Comparison of ENCODE assay signal across 2 cellular contexts in the genomic region with DNA sequence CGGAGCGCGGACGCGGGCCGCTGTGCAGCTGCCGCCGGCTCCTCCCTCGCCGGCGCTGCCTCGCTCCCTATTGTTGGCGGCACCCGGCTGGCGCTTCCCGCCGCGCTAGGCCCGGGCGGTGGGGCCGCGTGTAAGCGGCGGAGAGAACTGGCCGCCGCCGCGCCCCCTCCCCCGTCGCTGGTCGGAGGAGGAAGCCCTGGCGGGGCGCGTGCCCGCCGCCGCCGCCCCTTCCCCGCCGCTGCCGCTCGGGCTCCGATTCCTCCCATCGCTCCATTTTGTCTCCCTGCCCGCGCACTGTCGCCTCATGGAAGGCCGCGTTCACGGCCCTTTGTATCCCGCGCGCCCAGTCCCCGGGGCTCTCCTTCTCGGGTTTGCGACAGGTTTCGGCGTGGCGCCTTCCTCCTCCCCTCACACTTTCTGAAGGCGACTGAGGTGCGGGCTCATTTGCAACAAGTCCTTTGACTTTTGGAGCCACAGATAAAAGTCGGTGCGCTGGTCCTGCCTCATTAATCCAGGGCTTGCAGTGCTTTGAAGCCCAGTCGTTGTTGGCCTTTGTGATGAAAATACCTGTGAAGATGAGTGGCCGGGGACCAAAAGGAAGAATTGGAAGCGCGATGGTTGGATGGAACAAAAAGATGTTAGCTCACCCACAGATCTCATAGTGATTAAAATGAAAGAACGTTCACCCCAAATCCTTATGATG.
A peak's percentile ranks its signal among the peaks of the same experiment; 100 is the strongest.
TF ChIP-seq lines count a peak whose summit lies in the region.

No MANE protein-coding gene starts in this region.

TF ChIP-seq in HEK293, 187 proteins besides CTCF, POLR2A, EP300 and RAD21 (continued from another document and continues in another):
- TF ChIP-seq, protein P1, sequence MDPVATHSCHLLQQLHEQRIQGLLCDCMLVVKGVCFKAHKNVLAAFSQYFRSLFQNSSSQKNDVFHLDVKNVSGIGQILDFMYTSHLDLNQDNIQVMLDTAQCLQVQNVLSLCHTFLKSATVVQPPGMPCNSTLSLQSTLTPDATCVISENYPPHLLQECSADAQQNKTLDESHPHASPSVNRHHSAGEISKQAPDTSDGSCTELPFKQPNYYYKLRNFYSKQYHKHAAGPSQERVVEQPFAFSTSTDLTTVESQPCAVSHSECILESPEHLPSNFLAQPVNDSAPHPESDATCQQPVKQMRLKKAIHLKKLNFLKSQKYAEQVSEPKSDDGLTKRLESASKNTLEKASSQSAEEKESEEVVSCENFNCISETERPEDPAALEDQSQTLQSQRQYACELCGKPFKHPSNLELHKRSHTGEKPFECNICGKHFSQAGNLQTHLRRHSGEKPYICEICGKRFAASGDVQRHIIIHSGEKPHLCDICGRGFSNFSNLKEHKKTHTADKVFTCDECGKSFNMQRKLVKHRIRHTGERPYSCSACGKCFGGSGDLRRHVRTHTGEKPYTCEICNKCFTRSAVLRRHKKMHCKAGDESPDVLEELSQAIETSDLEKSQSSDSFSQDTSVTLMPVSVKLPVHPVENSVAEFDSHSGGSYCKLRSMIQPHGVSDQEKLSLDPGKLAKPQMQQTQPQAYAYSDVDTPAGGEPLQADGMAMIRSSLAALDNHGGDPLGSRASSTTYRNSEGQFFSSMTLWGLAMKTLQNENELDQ (tag by site-specific recombination; IDR thresholded peaks at IDR 0.05; ENCODE audit: low read depth) = no peak
- TF ChIP-seq ZNF544 (tag by site-specific recombination; IDR thresholded peaks at IDR 0.05) (no peak), ZNF529 (tag by site-specific recombination; IDR thresholded peaks at IDR 0.05; ENCODE audit: insufficient replicate concordance) (no peak), GFI1B (tag by site-specific recombination; IDR thresholded peaks at IDR 0.05) (no peak), SCRT2 (tag by site-specific recombination; IDR thresholded peaks at IDR 0.05) (peak; percentile 81), ZNF677 (tag by site-specific recombination; IDR thresholded peaks at IDR 0.05) (0 out of 2 replicates have a peak, but pooled peaks have one; percentile 2), ZNF202 (tag by site-specific recombination; IDR thresholded peaks at IDR 0.05; ENCODE audit: borderline replicate concordance) (no peak)
- TF ChIP-seq, protein P2, sequence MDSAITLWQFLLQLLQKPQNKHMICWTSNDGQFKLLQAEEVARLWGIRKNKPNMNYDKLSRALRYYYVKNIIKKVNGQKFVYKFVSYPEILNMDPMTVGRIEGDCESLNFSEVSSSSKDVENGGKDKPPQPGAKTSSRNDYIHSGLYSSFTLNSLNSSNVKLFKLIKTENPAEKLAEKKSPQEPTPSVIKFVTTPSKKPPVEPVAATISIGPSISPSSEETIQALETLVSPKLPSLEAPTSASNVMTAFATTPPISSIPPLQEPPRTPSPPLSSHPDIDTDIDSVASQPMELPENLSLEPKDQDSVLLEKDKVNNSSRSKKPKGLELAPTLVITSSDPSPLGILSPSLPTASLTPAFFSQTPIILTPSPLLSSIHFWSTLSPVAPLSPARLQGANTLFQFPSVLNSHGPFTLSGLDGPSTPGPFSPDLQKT (IDR thresholded peaks at IDR 0.05; ENCODE audit: borderline replicate concordance, low read depth, low read length) = no peak
- TF ChIP-seq, protein P3, sequence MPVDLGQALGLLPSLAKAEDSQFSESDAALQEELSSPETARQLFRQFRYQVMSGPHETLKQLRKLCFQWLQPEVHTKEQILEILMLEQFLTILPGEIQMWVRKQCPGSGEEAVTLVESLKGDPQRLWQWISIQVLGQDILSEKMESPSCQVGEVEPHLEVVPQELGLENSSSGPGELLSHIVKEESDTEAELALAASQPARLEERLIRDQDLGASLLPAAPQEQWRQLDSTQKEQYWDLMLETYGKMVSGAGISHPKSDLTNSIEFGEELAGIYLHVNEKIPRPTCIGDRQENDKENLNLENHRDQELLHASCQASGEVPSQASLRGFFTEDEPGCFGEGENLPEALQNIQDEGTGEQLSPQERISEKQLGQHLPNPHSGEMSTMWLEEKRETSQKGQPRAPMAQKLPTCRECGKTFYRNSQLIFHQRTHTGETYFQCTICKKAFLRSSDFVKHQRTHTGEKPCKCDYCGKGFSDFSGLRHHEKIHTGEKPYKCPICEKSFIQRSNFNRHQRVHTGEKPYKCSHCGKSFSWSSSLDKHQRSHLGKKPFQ (tag by site-specific recombination; IDR thresholded peaks at IDR 0.05) = no peak
- TF ChIP-seq, protein P4, sequence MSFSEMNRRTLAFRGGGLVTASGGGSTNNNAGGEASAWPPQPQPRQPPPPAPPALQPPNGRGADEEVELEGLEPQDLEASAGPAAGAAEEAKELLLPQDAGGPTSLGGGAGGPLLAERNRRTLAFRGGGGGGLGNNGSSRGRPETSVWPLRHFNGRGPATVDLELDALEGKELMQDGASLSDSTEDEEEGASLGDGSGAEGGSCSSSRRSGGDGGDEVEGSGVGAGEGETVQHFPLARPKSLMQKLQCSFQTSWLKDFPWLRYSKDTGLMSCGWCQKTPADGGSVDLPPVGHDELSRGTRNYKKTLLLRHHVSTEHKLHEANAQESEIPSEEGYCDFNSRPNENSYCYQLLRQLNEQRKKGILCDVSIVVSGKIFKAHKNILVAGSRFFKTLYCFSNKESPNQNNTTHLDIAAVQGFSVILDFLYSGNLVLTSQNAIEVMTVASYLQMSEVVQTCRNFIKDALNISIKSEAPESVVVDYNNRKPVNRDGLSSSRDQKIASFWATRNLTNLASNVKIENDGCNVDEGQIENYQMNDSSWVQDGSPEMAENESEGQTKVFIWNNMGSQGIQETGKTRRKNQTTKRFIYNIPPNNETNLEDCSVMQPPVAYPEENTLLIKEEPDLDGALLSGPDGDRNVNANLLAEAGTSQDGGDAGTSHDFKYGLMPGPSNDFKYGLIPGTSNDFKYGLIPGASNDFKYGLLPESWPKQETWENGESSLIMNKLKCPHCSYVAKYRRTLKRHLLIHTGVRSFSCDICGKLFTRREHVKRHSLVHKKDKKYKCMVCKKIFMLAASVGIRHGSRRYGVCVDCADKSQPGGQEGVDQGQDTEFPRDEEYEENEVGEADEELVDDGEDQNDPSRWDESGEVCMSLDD (tag by site-specific recombination; IDR thresholded peaks at IDR 0.05) = no peak
- TF ChIP-seq, protein P5, sequence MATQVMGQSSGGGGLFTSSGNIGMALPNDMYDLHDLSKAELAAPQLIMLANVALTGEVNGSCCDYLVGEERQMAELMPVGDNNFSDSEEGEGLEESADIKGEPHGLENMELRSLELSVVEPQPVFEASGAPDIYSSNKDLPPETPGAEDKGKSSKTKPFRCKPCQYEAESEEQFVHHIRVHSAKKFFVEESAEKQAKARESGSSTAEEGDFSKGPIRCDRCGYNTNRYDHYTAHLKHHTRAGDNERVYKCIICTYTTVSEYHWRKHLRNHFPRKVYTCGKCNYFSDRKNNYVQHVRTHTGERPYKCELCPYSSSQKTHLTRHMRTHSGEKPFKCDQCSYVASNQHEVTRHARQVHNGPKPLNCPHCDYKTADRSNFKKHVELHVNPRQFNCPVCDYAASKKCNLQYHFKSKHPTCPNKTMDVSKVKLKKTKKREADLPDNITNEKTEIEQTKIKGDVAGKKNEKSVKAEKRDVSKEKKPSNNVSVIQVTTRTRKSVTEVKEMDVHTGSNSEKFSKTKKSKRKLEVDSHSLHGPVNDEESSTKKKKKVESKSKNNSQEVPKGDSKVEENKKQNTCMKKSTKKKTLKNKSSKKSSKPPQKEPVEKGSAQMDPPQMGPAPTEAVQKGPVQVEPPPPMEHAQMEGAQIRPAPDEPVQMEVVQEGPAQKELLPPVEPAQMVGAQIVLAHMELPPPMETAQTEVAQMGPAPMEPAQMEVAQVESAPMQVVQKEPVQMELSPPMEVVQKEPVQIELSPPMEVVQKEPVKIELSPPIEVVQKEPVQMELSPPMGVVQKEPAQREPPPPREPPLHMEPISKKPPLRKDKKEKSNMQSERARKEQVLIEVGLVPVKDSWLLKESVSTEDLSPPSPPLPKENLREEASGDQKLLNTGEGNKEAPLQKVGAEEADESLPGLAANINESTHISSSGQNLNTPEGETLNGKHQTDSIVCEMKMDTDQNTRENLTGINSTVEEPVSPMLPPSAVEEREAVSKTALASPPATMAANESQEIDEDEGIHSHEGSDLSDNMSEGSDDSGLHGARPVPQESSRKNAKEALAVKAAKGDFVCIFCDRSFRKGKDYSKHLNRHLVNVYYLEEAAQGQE (tag by site-specific recombination; IDR thresholded peaks at IDR 0.05) = no peak; the same call in 1 of the 2 replicates

TF ChIP-seq in HepG2, 621 proteins besides CTCF, POLR2A, EP300 and RAD21 (continued from another document and continues in another):
- TF ChIP-seq, protein P6, sequence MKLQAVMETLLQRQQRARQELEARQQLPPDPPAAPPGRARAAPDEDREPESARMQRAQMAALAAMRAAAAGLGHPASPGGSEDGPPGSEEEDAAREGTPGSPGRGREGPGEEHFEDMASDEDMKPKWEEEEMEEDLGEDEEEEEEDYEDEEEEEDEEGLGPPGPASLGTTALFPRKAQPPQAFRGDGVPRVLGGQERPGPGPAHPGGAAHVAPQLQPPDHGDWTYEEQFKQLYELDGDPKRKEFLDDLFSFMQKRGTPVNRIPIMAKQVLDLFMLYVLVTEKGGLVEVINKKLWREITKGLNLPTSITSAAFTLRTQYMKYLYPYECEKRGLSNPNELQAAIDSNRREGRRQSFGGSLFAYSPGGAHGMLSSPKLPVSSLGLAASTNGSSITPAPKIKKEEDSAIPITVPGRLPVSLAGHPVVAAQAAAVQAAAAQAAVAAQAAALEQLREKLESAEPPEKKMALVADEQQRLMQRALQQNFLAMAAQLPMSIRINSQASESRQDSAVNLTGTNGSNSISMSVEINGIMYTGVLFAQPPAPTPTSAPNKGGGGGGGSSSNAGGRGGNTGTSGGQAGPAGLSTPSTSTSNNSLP (IDR thresholded peaks at IDR 0.05; ENCODE audit: low read depth, low read length) = no peak
- peak; percentile 48; the same call in 1 of the 2 replicates for TF ChIP-seq ZC3H13 (CRISPR knock-in tag; IDR thresholded peaks at IDR 0.05)
- TF ChIP-seq, protein P7, sequence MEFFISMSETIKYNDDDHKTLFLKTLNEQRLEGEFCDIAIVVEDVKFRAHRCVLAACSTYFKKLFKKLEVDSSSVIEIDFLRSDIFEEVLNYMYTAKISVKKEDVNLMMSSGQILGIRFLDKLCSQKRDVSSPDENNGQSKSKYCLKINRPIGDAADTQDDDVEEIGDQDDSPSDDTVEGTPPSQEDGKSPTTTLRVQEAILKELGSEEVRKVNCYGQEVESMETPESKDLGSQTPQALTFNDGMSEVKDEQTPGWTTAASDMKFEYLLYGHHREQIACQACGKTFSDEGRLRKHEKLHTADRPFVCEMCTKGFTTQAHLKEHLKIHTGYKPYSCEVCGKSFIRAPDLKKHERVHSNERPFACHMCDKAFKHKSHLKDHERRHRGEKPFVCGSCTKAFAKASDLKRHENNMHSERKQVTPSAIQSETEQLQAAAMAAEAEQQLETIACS (CRISPR knock-in tag; IDR thresholded peaks at IDR 0.05) = peak; percentile 66
- 0 out of 2 replicates have a peak, but pooled peaks have one; percentile 8 for TF ChIP-seq ZNF430 (CRISPR knock-in tag; IDR thresholded peaks at IDR 0.05)
- peak; percentile 70 for TF ChIP-seq ASH2L (IDR thresholded peaks at IDR 0.05; ENCODE audit: insufficient read length, low read depth, low read length)
- no peak for TF ChIP-seq ZNF543 (CRISPR knock-in tag; IDR thresholded peaks at IDR 0.05)
- TF ChIP-seq REL (CRISPR knock-in tag; conservative IDR thresholded peaks at IDR 0.05) = 0 out of 2 replicates have a peak, but pooled peaks have one; percentile 51
- no peak for TF ChIP-seq PRPF4 (IDR thresholded peaks at IDR 0.05; ENCODE audit: low read depth, low read length, poor library complexity, severe bottlenecking)
- no peak for TF ChIP-seq ZBTB8A (CRISPR knock-in tag; IDR thresholded peaks at IDR 0.05; ENCODE audit: borderline replicate concordance, low read depth)
- TF ChIP-seq ZMYM4 (CRISPR knock-in tag; IDR thresholded peaks at IDR 0.05) = 0 out of 2 replicates have a peak, but pooled peaks have one; percentile 21
- TF ChIP-seq, protein P8, sequence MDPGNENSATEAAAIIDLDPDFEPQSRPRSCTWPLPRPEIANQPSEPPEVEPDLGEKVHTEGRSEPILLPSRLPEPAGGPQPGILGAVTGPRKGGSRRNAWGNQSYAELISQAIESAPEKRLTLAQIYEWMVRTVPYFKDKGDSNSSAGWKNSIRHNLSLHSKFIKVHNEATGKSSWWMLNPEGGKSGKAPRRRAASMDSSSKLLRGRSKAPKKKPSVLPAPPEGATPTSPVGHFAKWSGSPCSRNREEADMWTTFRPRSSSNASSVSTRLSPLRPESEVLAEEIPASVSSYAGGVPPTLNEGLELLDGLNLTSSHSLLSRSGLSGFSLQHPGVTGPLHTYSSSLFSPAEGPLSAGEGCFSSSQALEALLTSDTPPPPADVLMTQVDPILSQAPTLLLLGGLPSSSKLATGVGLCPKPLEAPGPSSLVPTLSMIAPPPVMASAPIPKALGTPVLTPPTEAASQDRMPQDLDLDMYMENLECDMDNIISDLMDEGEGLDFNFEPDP (CRISPR knock-in tag; conservative IDR thresholded peaks at IDR 0.05) = 0 out of 2 replicates have a peak, but pooled peaks have one; percentile 80
- TF ChIP-seq ZBTB3 (CRISPR knock-in tag; IDR thresholded peaks at IDR 0.05; ENCODE audit: borderline replicate concordance, low read depth) = peak; percentile 36; the same call in 1 of the 2 replicates
- 0 out of 2 replicates have a peak, but pooled peaks have one; percentile 79 for TF ChIP-seq ZNF678 (CRISPR knock-in tag; IDR thresholded peaks at IDR 0.05)
- no peak for TF ChIP-seq PHF21A (CRISPR knock-in tag; IDR thresholded peaks at IDR 0.05)
- no peak for TF ChIP-seq FOSL2 (CRISPR knock-in tag; IDR thresholded peaks at IDR 0.05)
- no peak for TF ChIP-seq ZNF460 (CRISPR knock-in tag; IDR thresholded peaks at IDR 0.05; ENCODE audit: borderline replicate concordance)
- TF ChIP-seq HNF4G (IDR thresholded peaks at IDR 0.05; ENCODE audit: borderline replicate concordance, low read depth, low read length) = no peak
- TF ChIP-seq HNF4G (CRISPR knock-in tag; IDR thresholded peaks at IDR 0.05; ENCODE audit: borderline replicate concordance, low read depth) = no peak
- 0 out of 2 replicates have a peak, but pooled peaks have one; percentile 5 for TF ChIP-seq ZNF501 (CRISPR knock-in tag; IDR thresholded peaks at IDR 0.05)
- TF ChIP-seq, protein P9, sequence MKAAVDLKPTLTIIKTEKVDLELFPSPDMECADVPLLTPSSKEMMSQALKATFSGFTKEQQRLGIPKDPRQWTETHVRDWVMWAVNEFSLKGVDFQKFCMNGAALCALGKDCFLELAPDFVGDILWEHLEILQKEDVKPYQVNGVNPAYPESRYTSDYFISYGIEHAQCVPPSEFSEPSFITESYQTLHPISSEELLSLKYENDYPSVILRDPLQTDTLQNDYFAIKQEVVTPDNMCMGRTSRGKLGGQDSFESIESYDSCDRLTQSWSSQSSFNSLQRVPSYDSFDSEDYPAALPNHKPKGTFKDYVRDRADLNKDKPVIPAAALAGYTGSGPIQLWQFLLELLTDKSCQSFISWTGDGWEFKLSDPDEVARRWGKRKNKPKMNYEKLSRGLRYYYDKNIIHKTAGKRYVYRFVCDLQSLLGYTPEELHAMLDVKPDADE (CRISPR knock-in tag; IDR thresholded peaks at IDR 0.05) = no peak
- 0 out of 2 replicates have a peak, but pooled peaks have one; percentile 27 for TF ChIP-seq ZNF556 (CRISPR knock-in tag; IDR thresholded peaks at IDR 0.05; ENCODE audit: borderline replicate concordance)
- 0 out of 2 replicates have a peak, but pooled peaks have one; percentile 2 for TF ChIP-seq KAT8 (CRISPR knock-in tag; IDR thresholded peaks at IDR 0.05)
- 0 out of 2 replicates have a peak, but pooled peaks have one; percentile 25 for TF ChIP-seq ZNF317 (CRISPR knock-in tag; IDR thresholded peaks at IDR 0.05)
